Comparison of ENCODE assay signal across 11 cellular contexts in genomic region chr9:137162505-137163100, GRCh38. TPM values are rescaled to one million over a fixed set of nuclear protein-coding genes. Genes with fewer than 3 reads are reported as not detected.
DNase-seq lines count a peak whose midpoint lies in the region; ATAC-seq and TF ChIP-seq lines count a peak whose summit lies in the region.
"Had no signal": no experiment of that assay in that cellular context is flagged by ENCODE, and none has a peak within 500 bp of the region (broad histone marks: within the 10 kb centered on the region; RNA-seq: fewer than 3 reads in every experiment).

No MANE protein-coding gene starts in this region.

- 3% methylated on average over 5 of the region's 52 CpGs; no CpG with 5 or more reads in 1 of the 2 donors for WGBS in esophagus squamous epithelium, 2 donors

- no peak overlapping the region for H3K27ac Mint-ChIP-seq in naive B cell

- H3K9me3 ChIP-seq in esophagus squamous epithelium (no peaks in the 10 kb centered on the region), MG63 (no peaks in the 10 kb centered on the region)

- H3K27me3 ChIP-seq in esophagus squamous epithelium (peaks cover 34 to 100% (median 71%) of the 10 kb centered on the region in 4 donors), MG63 (peaks cover 63% of the 10 kb centered on the region)

- no peak for TF ChIP-seq POLR2A in esophagus squamous epithelium (IDR thresholded peaks at IDR 0.05)

- intact Hi-C loops in esophagus squamous epithelium (cut with DNase I) (no loop called here), posterior cingulate gyrus (cut with DNase I) (no loop called here)

- ATAC-seq in naive B cell (ENCODE audit: low read depth in 2 of 2) (peak; percentile 40 to 60), omental fat pad (ENCODE audit: low FRiP score) (no peak)

- TF ChIP-seq CTCF in esophagus squamous epithelium (IDR thresholded peaks at IDR 0.05) (peak in 2 of 6 experiments; percentile 9 to 26), omental fat pad (IDR thresholded peaks at IDR 0.05) (no peak)

- H3K27ac ChIP-seq in esophagus squamous epithelium, result peak overlapping the region in 1 of 4 donors; percentile 14
- H3K27ac ChIP-seq: WERI-Rb-1 had no signal

- DNase-seq in CD1c-positive myeloid dendritic cell (ENCODE audit: extremely low spot score) (peak; percentile 8), HuH-7.5 (ENCODE audit: low spot score) (peak; percentile 91), esophagus squamous epithelium (lab: John Stamatoyannopoulos, UW) (no peak), naive B cell (no peak), MG63 (no peak), posterior cingulate gyrus (no peak), omental fat pad (ENCODE audit: low spot score) (no peak)
- DNase-seq in activated CD4-positive, alpha-beta T cell treated with anti-CD3 and anti-CD28 coated beads for 48 hours, result no peak
- DNase-seq: NCI-H510A treated with DMSO at 0.1 percent for 48 hours, WERI-Rb-1 had no signal

- H3K9me3 Mint-ChIP-seq in naive B cell, result peaks cover 0 to 1% (median 0%) of the 10 kb centered on the region in 7 donors

- H3K4me1 ChIP-seq in esophagus squamous epithelium, result peaks cover 18 to 39% (median 21%) of the 10 kb centered on the region in 3 donors

- no peaks in the 10 kb centered on the region for H3K36me3 Mint-ChIP-seq in naive B cell

- peaks cover 15 to 20% (median 19%) of the 10 kb centered on the region in 3 donors for H3K4me1 Mint-ChIP-seq in naive B cell

- peaks cover 20 to 74% (median 68%) of the 10 kb centered on the region in 3 donors for H3K27me3 Mint-ChIP-seq in naive B cell

- H3K4me3 ChIP-seq in esophagus squamous epithelium (peak overlapping the region in 3 of 4 donors; percentile 22 to 60 (median 39)), MG63 (no peak overlapping the region)

- no peaks in the 10 kb centered on the region for H3K36me3 ChIP-seq in esophagus squamous epithelium
- H3K36me3 ChIP-seq in MG63, result no peaks in the 10 kb centered on the region
- H3K36me3 ChIP-seq: WERI-Rb-1 had no signal

- peak overlapping the region in 2 of 8 donors; percentile 48 to 57 for H3K4me3 Mint-ChIP-seq in naive B cell

RNA-seq across cellular contexts. Expression of gene LRRC26, which starts 7.2 kb away (rescaled TPM):
- total RNA-seq in esophagus squamous epithelium (1 to 10 TPM in 1 of 4 donors, under 1 TPM in 2, not detected in 1; 0.82 to 3.7 (median 0.95) TPM), omental fat pad (not detected)
- not detected for polyA plus RNA-seq in naive B cell (ENCODE audit: low read depth in 6 of 6)
- not detected in 2 replicates for total RNA-seq in MG63 (2014; rRNA removed; shearing (Covaris generic); ENCODE audit: low replicate concordance)
- total RNA-seq: Daoy had no signal

RNA-seq across cellular contexts. Expression of gene TMEM210, which starts 9.3 kb away (rescaled TPM):
- total RNA-seq in esophagus squamous epithelium, result not detected
- not detected for polyA plus RNA-seq in naive B cell (ENCODE audit: low read depth in 6 of 6)
- total RNA-seq in MG63 (2014; rRNA removed; shearing (Covaris generic); ENCODE audit: low replicate concordance), result not detected in 2 replicates
- not detected for total RNA-seq in omental fat pad
- total RNA-seq: Daoy had no signal

RNA-seq across cellular contexts. Expression of gene GRIN1, which starts 23.6 kb away (rescaled TPM):
- total RNA-seq in esophagus squamous epithelium, result under 1 TPM in 1 of 4 donors, not detected in 3; 0.38 TPM
- polyA plus RNA-seq in naive B cell (ENCODE audit: low read depth in 6 of 6), result not detected
- total RNA-seq in MG63 (2014; rRNA removed; shearing (Covaris generic); ENCODE audit: low replicate concordance), result not detected in 2 replicates
- total RNA-seq in omental fat pad, result not detected

RNA-seq across cellular contexts. Expression of gene ANAPC2, which starts 25.8 kb away (rescaled TPM):
- total RNA-seq in esophagus squamous epithelium, result 10 to 100 TPM; 14.0 to 34.1 (median 25.1) TPM
- 1 to 10 TPM; 6.1 to 9.3 (median 7.5) TPM for polyA plus RNA-seq in naive B cell (ENCODE audit: low read depth in 6 of 6)
- total RNA-seq in MG63 (2014; rRNA removed; shearing (Covaris generic); ENCODE audit: low replicate concordance), result 31.1 and 34.6 TPM in 2 replicates
- 10 to 100 TPM; 17.4 to 38.8 (median 22.8) TPM for total RNA-seq in omental fat pad

RNA-seq across cellular contexts. Expression of gene SSNA1, which starts 25.9 kb away (rescaled TPM):
- total RNA-seq in esophagus squamous epithelium, result 100 to 1,000 TPM in 2 of 4 donors, 10 to 100 TPM in 2; 67.1 to 124 (median 96.7) TPM
- polyA plus RNA-seq in naive B cell (ENCODE audit: low read depth in 6 of 6), result 100 to 1,000 TPM; 112 to 145 (median 132) TPM
- total RNA-seq in MG63 (2014; rRNA removed; shearing (Covaris generic); ENCODE audit: low replicate concordance), result 161 and 267 TPM in 2 replicates
- 10 to 100 TPM; 51.2 to 78.2 (median 67.1) TPM for total RNA-seq in omental fat pad

Comparison
In these comparisons a context has a peak if more than half of its experiments do, and no peak if none do; other contexts are left out.
1. DNase-seq: peak in CD1c-positive myeloid dendritic cell (single experiment) and HuH-7.5 (single experiment); none in esophagus squamous epithelium (single experiment), naive B cell (single experiment), MG63 (single experiment), posterior cingulate gyrus (0 of 10), omental fat pad (single experiment) and activated CD4-positive, alpha-beta T cell treated with anti-CD3 and anti-CD28 coated beads for 48 hours (single experiment).